Comparison of ENCODE assay signal across 16 cellular contexts in genomic region chr12:77540097-77540496, GRCh38.
"Had no signal": no experiment of that assay in that cellular context is flagged by ENCODE, and none has a peak within 500 bp of the region (broad histone marks: within the 10 kb centered on the region; RNA-seq: fewer than 3 reads in every experiment).

No MANE protein-coding gene starts in this region.

- FAIRE-seq: colon, endothelial cell of umbilical vein, frontal cortex, keratinocyte had no signal

- ATAC-seq: activated T-cell treated with anti-CD3 and anti-CD28 coated beads, Interleukin-2, amount 50 U/mL, for 72 hours; heart right ventricle; stimulated activated naive CD8-positive, alpha-beta T cell treated with anti-CD3 and anti-CD28 coated beads, Interleukin-15, Interleukin-2, amounts not matched to agents 100 U/mL and 50 U/mL, for 24 hours had no signal

- DNase-seq: activated CD4-positive, alpha-beta memory T cell treated with anti-CD3 and anti-CD28 coated beads for 36 hours; activated naive CD8-positive, alpha-beta T cell treated with anti-CD3 and anti-CD28 coated beads, Interleukin-2, amount 10 ng/mL, durations not matched to agents 7 days and 5 days; activated T-cell treated with anti-CD3 and anti-CD28 coated beads, Interleukin-2, amount 50 U/mL, for 72 hours; heart right ventricle; left ventricle myocardium inferior; mesenchymal stem cell; stimulated activated CD4-positive, alpha-beta T cell treated with anti-CD3 and anti-CD28 coated beads, Interleukin-4, amount 100 ng/mL, for 1 hour; stimulated activated CD8-positive, alpha-beta memory T cell treated with anti-CD3 and anti-CD28 coated beads, Interleukin-4, amount 100 ng/mL, for 48 hours; stimulated activated naive CD8-positive, alpha-beta T cell treated with anti-CD3 and anti-CD28 coated beads, Interleukin-15, Interleukin-2, amounts not matched to agents 100 U/mL and 50 U/mL, for 24 hours; upper lobe of left lung had no signal

- H3K36me3 ChIP-seq: ascending aorta, heart right ventricle, left ventricle myocardium inferior, suprapubic skin, upper lobe of left lung had no signal

- H3K4me1 ChIP-seq: ascending aorta, heart right ventricle, left ventricle myocardium inferior, suprapubic skin, upper lobe of left lung had no signal

- H3K9me3 ChIP-seq: suprapubic skin had no signal

- H3K4me3 ChIP-seq: ascending aorta, heart right ventricle, left ventricle myocardium inferior, suprapubic skin, upper lobe of left lung had no signal

- H3K27me3 ChIP-seq: ascending aorta, heart right ventricle, suprapubic skin, upper lobe of left lung had no signal

- H3K27ac ChIP-seq: ascending aorta, heart right ventricle, left ventricle myocardium inferior, suprapubic skin, upper lobe of left lung had no signal
